ENCODE assay signal across 33 cellular contexts in the genomic region with DNA sequence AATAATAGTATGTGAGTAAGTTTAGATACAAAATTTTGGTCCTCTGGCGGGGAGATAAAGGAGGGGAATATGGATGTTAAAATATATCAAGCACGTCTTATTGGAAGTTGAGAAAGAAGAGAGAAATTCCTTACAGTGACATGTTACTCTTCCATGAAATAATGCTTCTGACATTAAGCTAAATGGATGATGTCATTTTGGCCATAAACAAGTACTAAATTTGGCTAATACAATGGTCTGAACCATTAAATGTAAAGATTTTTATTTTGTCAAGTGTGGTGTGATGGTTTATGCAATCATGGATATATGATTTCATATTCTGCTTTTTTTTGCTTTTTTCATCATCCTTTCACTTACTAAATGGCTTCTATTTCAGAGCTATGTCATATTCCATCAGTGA.
"Had no signal": no experiment of that assay in that cellular context is flagged by ENCODE, and none has a peak within 500 bp of the region (broad histone marks: within the 10 kb centered on the region; RNA-seq: fewer than 3 reads in every experiment).

No MANE protein-coding gene starts in this region.

- H3K27ac ChIP-seq: adrenal gland, ascending aorta, body of pancreas, brain microvascular endothelial cell, breast epithelium, cardiac muscle cell had no signal

- H3K9me3 ChIP-seq: adrenal gland, ascending aorta, body of pancreas, breast epithelium had no signal

- FAIRE-seq: astrocyte, bronchial epithelial cell had no signal

- H3K4me1 ChIP-seq: adrenal gland, ascending aorta, body of pancreas, breast epithelium had no signal

- ATAC-seq: activated naive CD4-positive, alpha-beta T cell treated with anti-CD3 and anti-CD28 coated beads, Interleukin-2, amount 50 U/mL, for 72 hours; activated naive CD8-positive, alpha-beta T cell treated with anti-CD3 and anti-CD28 coated beads, Interleukin-2, amount 50 U/mL, for 24 hours; activated T-cell treated with anti-CD3 and anti-CD28 coated beads, Interleukin-2, amount 50 U/mL, for 4 hours; activated T-cell treated with anti-CD3 and anti-CD28 coated beads, Interleukin-2, amount 50 U/mL, for 72 hours; activated T-helper 17 cell treated with anti-CD3 and anti-CD28 coated beads, Interleukin-2, amount 50 U/mL, for 72 hours; body of pancreas had no signal

- H3K27me3 ChIP-seq: adrenal gland, ascending aorta, body of pancreas, brain microvascular endothelial cell, breast epithelium, cardiac muscle cell had no signal

- H3K4me3 ChIP-seq: adrenal gland, ascending aorta, body of pancreas, breast epithelium, cardiac muscle cell had no signal

- DNase-seq: activated effector memory CD4-positive, alpha-beta T cell treated with anti-CD3 and anti-CD28 coated beads, Interleukin-2, amount 50 U/mL, for 16 hours; activated effector memory CD4-positive, alpha-beta T cell treated with Interleukin-2 at 50 U/mL for 16 hours; activated gamma-delta T cell; activated gamma-delta T cell treated with Interleukin-2 at 50 U/mL for 16 hours; activated naive CD4-positive, alpha-beta T cell; activated naive CD4-positive, alpha-beta T cell treated with anti-CD3 and anti-CD28 coated beads for 36 hours; activated naive CD4-positive, alpha-beta T cell treated with anti-CD3 and anti-CD28 coated beads, Interleukin-2, amount 10 ng/mL, durations not matched to agents 7 days and 5 days; activated naive CD4-positive, alpha-beta T cell treated with anti-CD3 and anti-CD28 coated beads, Interleukin-2, amount 50 U/mL, for 16 hours; activated naive CD4-positive, alpha-beta T cell treated with Interleukin-2 at 50 U/mL for 16 hours; activated naive CD8-positive, alpha-beta T cell treated with anti-CD3 and anti-CD28 coated beads for 36 hours; activated naive CD8-positive, alpha-beta T cell treated with anti-CD3 and anti-CD28 coated beads, Interleukin-2, amount 10 ng/mL, durations not matched to agents 7 days and 5 days; activated naive CD8-positive, alpha-beta T cell treated with anti-CD3 and anti-CD28 coated beads, Interleukin-2, amount 50 U/mL, for 24 hours; activated T-cell treated with anti-CD3 and anti-CD28 coated beads, Interleukin-2, amount 50 U/mL, for 24 hours; activated T-cell treated with anti-CD3 and anti-CD28 coated beads, Interleukin-2, amount 50 U/mL, for 4 hours; activated T-cell treated with anti-CD3 and anti-CD28 coated beads, Interleukin-2, amount 50 U/mL, for 48 hours; activated T-cell treated with anti-CD3 and anti-CD28 coated beads, Interleukin-2, amount 50 U/mL, for 72 hours; adrenal gland; amniotic stem cell; amygdala; anterior cingulate cortex; aorta; body of pancreas; brain microvascular endothelial cell; caudate nucleus; central memory CD4-positive, alpha-beta T cell; cerebellar nuclear complex had no signal

- H3K36me3 ChIP-seq: adrenal gland, ascending aorta, brain microvascular endothelial cell, breast epithelium, cardiac muscle cell had no signal
